In the genomic region with DNA sequence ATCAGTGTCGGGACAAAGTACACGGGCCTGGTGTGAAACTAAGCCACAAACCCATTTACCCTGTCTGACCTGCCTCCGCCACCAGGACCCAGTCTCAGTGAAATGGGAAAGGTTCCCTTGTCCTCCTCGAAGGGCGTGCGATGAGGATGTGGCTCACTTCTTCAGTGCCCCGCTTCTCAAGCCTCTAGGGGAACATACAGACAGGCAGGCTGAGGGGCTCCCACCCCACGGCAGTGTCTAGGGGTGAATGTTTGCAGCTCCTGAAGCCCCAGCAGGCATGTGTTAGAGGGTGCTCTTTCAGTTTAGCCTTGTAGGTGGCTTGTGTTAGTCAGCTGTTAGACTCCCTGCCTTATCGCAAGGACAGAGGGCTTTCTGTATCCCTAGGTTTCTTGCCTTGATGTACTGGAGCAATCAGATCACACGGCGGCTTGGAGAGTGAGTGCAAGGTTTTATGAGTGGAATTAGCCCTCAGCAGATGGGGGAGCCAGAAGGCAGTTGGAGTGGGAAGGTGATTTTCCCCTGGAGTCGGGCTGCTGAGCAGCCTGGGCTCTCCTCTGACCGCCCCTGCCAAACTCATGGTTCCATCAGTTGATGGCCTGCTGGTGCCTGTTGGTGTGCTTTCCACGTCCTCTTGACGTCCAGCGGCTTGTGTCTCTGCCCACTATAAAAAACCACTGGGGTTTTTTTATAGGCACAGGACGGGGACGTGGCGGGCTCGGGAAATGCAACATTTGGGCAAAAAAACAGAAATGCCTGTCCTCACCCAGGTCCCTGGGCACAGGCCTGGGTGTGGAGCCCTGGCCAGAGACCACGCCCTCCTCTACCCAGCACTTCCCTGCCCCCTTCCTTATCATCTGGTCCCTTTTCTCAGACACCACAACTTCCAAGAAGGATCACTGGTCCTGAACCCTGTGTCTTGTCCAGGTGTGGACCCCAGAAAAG, we compare ENCODE assay signal across 8 cellular contexts. TPM values are rescaled to one million over a fixed set of nuclear protein-coding genes. Genes with fewer than 3 reads are reported as not detected.
DNase-seq lines count a peak whose midpoint lies in the region; TF ChIP-seq lines count a peak whose summit lies in the region.

No MANE protein-coding gene starts in this region.

- H3K27me3 Mint-ChIP-seq in activated CD4-positive, alpha-beta memory T cell treated with anti-CD3 and anti-CD28 coated beads, Interleukin-2, amount 10 ng/mL, durations not matched to agents 7 days and 5 days: no peaks in the 10 kb centered on the region

- H3K4me3 ChIP-seq in LNCaP clone FGC (ENCODE audit: low read depth, low read length) (peak overlapping the region; percentile 92), foreskin fibroblast (ENCODE audit: low read depth in 1 of 2, low read length in 2 of 2) (peak overlapping the region; percentile 57 to 90), sigmoid colon (peak overlapping the region; percentile 92 to 93 (median 92))

- no peaks in the 10 kb centered on the region for H3K9me3 Mint-ChIP-seq in activated CD4-positive, alpha-beta memory T cell treated with anti-CD3 and anti-CD28 coated beads, Interleukin-2, amount 10 ng/mL, durations not matched to agents 7 days and 5 days

- peak overlapping the region; percentile 58 to 79 (median 76) for H3K27ac ChIP-seq in sigmoid colon

- intact Hi-C loops in sigmoid colon (cut with DNase I): loop anchor here (5.0 kb wide), 1 partner anchor 69 kb away; a partner anchor contains a TSS

- WGBS in sigmoid colon, 2 donors: 5 to 22% methylated on average over 21 of the region's 21 CpGs

- peaks cover 24% of the 10 kb centered on the region for H3K36me3 Mint-ChIP-seq in activated CD4-positive, alpha-beta memory T cell treated with anti-CD3 and anti-CD28 coated beads, Interleukin-2, amount 10 ng/mL, durations not matched to agents 7 days and 5 days (ENCODE audit: low read depth)

- POLR2A ChIA-PET in activated CD4-positive, alpha-beta memory T cell treated with anti-CD3 and anti-CD28 coated beads, Interleukin-2, amount 10 ng/mL, durations not matched to agents 7 days and 5 days (lab: Charles Lee): interaction anchor here (0.9 to 2.7 kb wide), 8 partner anchors 8 to 711 kb away, joined by 3 to 38 read pairs (median 4); a partner anchor contains a TSS

- no peak for TF ChIP-seq EP300 in sigmoid colon (IDR thresholded peaks at IDR 0.05)

- peaks cover 42% of the 10 kb centered on the region for H3K4me1 Mint-ChIP-seq in activated CD4-positive, alpha-beta memory T cell treated with anti-CD3 and anti-CD28 coated beads, Interleukin-2, amount 10 ng/mL, durations not matched to agents 7 days and 5 days

- no peak for TF ChIP-seq POLR2A in sigmoid colon (IDR thresholded peaks at IDR 0.05)

- no peaks in the 10 kb centered on the region for H3K9me3 ChIP-seq in sigmoid colon

- H3K4me3 Mint-ChIP-seq in activated CD4-positive, alpha-beta memory T cell treated with anti-CD3 and anti-CD28 coated beads, Interleukin-2, amount 10 ng/mL, durations not matched to agents 7 days and 5 days: peak overlapping the region; percentile 92

- H3K27ac Mint-ChIP-seq in activated CD4-positive, alpha-beta memory T cell treated with anti-CD3 and anti-CD28 coated beads, Interleukin-2, amount 10 ng/mL, durations not matched to agents 7 days and 5 days: peak overlapping the region; percentile 85

- peaks cover 0 to 19% (median 10%) of the 10 kb centered on the region in 4 donors for H3K36me3 ChIP-seq in sigmoid colon

- CTCF ChIA-PET in activated CD4-positive, alpha-beta memory T cell treated with anti-CD3 and anti-CD28 coated beads, Interleukin-2, amount 10 ng/mL, durations not matched to agents 7 days and 5 days (lab: Charles Lee): interaction anchor here (1.0 to 1.7 kb wide), 2 partner anchors 105 kb away, joined by 3 to 8 read pairs; no protein-coding TSS in a partner anchor

- H3K4me1 ChIP-seq in sigmoid colon: peaks cover 0 to 21% (median 20%) of the 10 kb centered on the region in 4 donors

- H3K27me3 ChIP-seq in sigmoid colon: no peaks in the 10 kb centered on the region

- TF ChIP-seq CTCF in LNCaP clone FGC (IDR thresholded peaks at IDR 0.05; ENCODE audit: control insufficient read depth, extremely low read depth, insufficient read depth): no peak
- no peak for TF ChIP-seq CTCF in foreskin fibroblast (IDR thresholded peaks at IDR 0.05; ENCODE audit: low read depth, low read length)
- peak in 1 of 4 experiments; percentile 25 for TF ChIP-seq CTCF in sigmoid colon (IDR thresholded peaks at IDR 0.05)

- DNase-seq in stimulated activated CD4-positive, alpha-beta T cell treated with anti-CD3 and anti-CD28 coated beads, Interleukin-1b, Interleukin-23, amount 100 ng/mL, for 48 hours: peak; percentile 11
- DNase-seq in stimulated activated CD4-positive, alpha-beta T cell treated with anti-CD3 and anti-CD28 coated beads, Interleukin-4, amount 100 ng/mL, for 1 hour: no peak
- no peak for DNase-seq in LNCaP clone FGC (ENCODE audit: low read depth)
- peak; percentile 34 for DNase-seq in activated CD4-positive, alpha-beta memory T cell treated with anti-CD3 and anti-CD28 coated beads, Interleukin-2, amount 10 ng/mL, durations not matched to agents 7 days and 5 days
- peak in 1 of 2 donors; percentile 50 for DNase-seq in foreskin fibroblast
- no peak for DNase-seq in sigmoid colon
- no peak for DNase-seq in activated gamma-delta T cell (lab: John Stamatoyannopoulos, UW)
- DNase-seq in DMS79 treated with DMSO at 0.1 percent for 48 hours (lab: John Stamatoyannopoulos, UW): no peak

RNA-seq across cellular contexts. Expression of a gene that starts 0.8 kb away (rescaled TPM):
- 10 to 100 TPM; 85.2 to 87.5 TPM for total RNA-seq in activated CD4-positive, alpha-beta memory T cell treated with anti-CD3 and anti-CD28 coated beads, Interleukin-2, amount 10 ng/mL, durations not matched to agents 7 days and 5 days
- total RNA-seq in sigmoid colon: 10 to 100 TPM; 13.3 to 31.7 (median 26.9) TPM
- 10 to 100 TPM; 21.7 to 46.9 (median 30.0) TPM for polyA plus RNA-seq in sigmoid colon

RNA-seq across cellular contexts. Expression of a gene that starts 0.8 kb away (rescaled TPM):
- 10 to 100 TPM; 23.6 to 25.7 TPM for total RNA-seq in activated CD4-positive, alpha-beta memory T cell treated with anti-CD3 and anti-CD28 coated beads, Interleukin-2, amount 10 ng/mL, durations not matched to agents 7 days and 5 days
- 10 to 100 TPM; 13.2 to 20.8 (median 17.3) TPM for total RNA-seq in sigmoid colon
- 10 to 100 TPM; 12.6 to 25.0 (median 22.4) TPM for polyA plus RNA-seq in sigmoid colon

RNA-seq across cellular contexts. Expression of a gene that starts 10.1 kb away (rescaled TPM):
- total RNA-seq in activated CD4-positive, alpha-beta memory T cell treated with anti-CD3 and anti-CD28 coated beads, Interleukin-2, amount 10 ng/mL, durations not matched to agents 7 days and 5 days: 100 to 1,000 TPM; 120 to 136 TPM
- total RNA-seq in sigmoid colon: 10 to 100 TPM; 12.1 to 30.5 (median 21.4) TPM
- 10 to 100 TPM; 10.2 to 38.4 (median 14.6) TPM for polyA plus RNA-seq in sigmoid colon

Comparison
In these comparisons a context has a peak if more than half of its experiments do, and no peak if none do; other contexts are left out.
1. DNase-seq: peak in stimulated activated CD4-positive, alpha-beta T cell treated with anti-CD3 and anti-CD28 coated beads, Interleukin-1b, Interleukin-23, amount 100 ng/mL, for 48 hours (single experiment) and activated CD4-positive, alpha-beta memory T cell treated with anti-CD3 and anti-CD28 coated beads, Interleukin-2, amount 10 ng/mL, durations not matched to agents 7 days and 5 days (single experiment); none in stimulated activated CD4-positive, alpha-beta T cell treated with anti-CD3 and anti-CD28 coated beads, Interleukin-4, amount 100 ng/mL, for 1 hour (single experiment), LNCaP clone FGC (single experiment), sigmoid colon (single experiment), activated gamma-delta T cell (single experiment) and DMS79 treated with DMSO at 0.1 percent for 48 hours (single experiment).
2. Peak in every context shown above with its lines, with median percentiles within 50 percentile points of each other: H3K4me3 ChIP-seq.